ENCODE assay signal across 8 cellular contexts in the genomic region with DNA sequence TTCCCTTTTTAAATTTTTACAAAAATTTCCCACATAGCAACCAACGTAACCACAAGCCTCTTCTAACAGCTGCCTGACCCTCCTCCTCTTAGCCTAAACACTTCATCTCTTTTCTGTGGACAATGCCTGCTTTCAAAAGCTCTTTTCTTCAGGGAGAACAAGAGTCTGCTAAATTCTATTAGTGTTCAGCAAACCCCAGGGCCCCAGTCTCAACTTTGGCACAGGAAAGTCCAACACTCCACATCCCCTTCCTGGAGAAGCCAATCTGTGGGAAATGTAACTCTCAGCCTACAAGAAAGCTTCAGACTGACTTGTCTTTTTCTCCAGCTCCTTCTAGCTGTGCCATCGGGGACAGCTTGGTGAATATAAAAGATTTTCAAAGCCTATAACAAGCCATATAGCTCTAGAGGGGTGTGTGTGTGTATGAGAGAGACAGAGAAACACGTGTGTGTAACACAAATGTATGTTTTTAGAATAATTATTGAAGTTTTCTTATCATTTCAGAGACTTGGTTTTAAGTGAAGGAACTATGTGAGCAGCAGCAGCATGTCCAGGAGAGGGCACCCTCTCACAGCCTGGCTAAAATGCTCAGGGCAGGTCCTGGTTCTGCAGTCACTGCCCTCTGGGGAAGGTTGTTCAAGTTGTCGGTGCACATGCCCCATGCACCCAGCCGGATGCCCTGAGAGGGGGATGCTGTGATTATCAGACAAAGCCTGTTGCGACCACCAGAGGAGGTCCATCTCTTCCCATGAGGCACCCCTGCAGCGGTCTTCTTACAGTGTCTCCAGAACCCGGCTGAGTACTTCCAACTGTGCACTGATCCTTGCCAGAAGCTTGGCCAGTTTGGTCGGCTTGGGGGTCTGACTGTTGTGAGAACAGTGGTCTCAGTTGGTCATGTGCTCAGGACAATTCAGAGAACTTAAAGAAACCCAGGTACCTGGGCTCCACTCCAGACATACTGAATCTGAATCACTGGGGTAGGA. TPM values are rescaled to one million over a fixed set of nuclear protein-coding genes. Genes with fewer than 3 reads are reported as not detected.
A peak's percentile ranks its signal among the peaks of the same experiment; 100 is the strongest.
DNase-seq lines count a peak whose midpoint lies in the region; ATAC-seq lines count a peak whose summit lies in the region.

No MANE protein-coding gene starts in this region.

- H3K27me3 ChIP-seq in trophoblast cell (ENCODE audit: insufficient read depth, low read length): no peaks in the 10 kb centered on the region

- H2AFZ ChIP-seq in trophoblast cell (ENCODE audit: insufficient read depth, low read length, poor library complexity): no peak overlapping the region

- no peak overlapping the region for H2BK120ac ChIP-seq in trophoblast cell (ENCODE audit: insufficient read depth, low read length, poor library complexity)

- no peak overlapping the region for H4K91ac ChIP-seq in trophoblast cell (ENCODE audit: low read depth, low read length)

- no peaks in the 10 kb centered on the region for H3K36me3 ChIP-seq in trophoblast cell (ENCODE audit: control insufficient read depth in 1 of 2, insufficient read depth in 2 of 2, low read length in 2 of 2)

- WGBS in trophoblast cell (ENCODE audit: extremely low coverage, insufficient coverage, insufficient read length): no CpG with 5 or more reads among the region's 9 CpGs

- peak; percentile 78 for ATAC-seq in HG02759 (IDR thresholded peaks at IDR 0.05; ENCODE audit: unreplicated experiment)

- no peaks in the 10 kb centered on the region for H3K9me3 ChIP-seq in trophoblast cell (ENCODE audit: insufficient read depth, low read depth, low read length)

- H3K4me1 ChIP-seq in trophoblast cell (ENCODE audit: control insufficient read depth in 1 of 2, insufficient read depth in 2 of 2, low read length in 2 of 2): no peaks in the 10 kb centered on the region

- H3K79me1 ChIP-seq in trophoblast cell (ENCODE audit: low read length): no peaks in the 10 kb centered on the region

- DNase-seq in SIG-M5 treated with dmso at 0.1 percent for 504 hours (lab: John Stamatoyannopoulos, UW; ENCODE audit: unreplicated experiment) (peak; percentile 48), SIG-M5 (lab: John Stamatoyannopoulos, UW) (no peak), NCI-H82 (lab: John Stamatoyannopoulos, UW) (peak; percentile 75), globus pallidus (ENCODE audit: low spot score) (peak; percentile 57), trophoblast cell (peak; percentile 69 to 75), NCI-H1105 (lab: John Stamatoyannopoulos, UW) (no peak)
- DNase-seq in activated T-helper 9 cell treated with anti-CD3 and anti-CD28 coated beads, Interleukin-2, amount 50 U/mL, for 16 hours (ENCODE audit: low read depth): peak; percentile 2

- H3K9ac ChIP-seq in trophoblast cell (ENCODE audit: low read length): no peak overlapping the region

- no peak overlapping the region for H3K4me2 ChIP-seq in trophoblast cell (ENCODE audit: low read length)

- no peaks in the 10 kb centered on the region for H3K79me2 ChIP-seq in trophoblast cell (ENCODE audit: control insufficient read depth, insufficient read depth, low read length, poor library complexity)

- no peak overlapping the region for H4K8ac ChIP-seq in trophoblast cell (ENCODE audit: low read depth, low read length)

- H3K23ac ChIP-seq in trophoblast cell (ENCODE audit: low read length): no peak overlapping the region

- no peak overlapping the region for H3K14ac ChIP-seq in trophoblast cell (ENCODE audit: low read length)

- H2AK5ac ChIP-seq in trophoblast cell (ENCODE audit: low read length): no peak overlapping the region

- no peak overlapping the region for H3K4me3 ChIP-seq in trophoblast cell (ENCODE audit: low read depth, low read length)

- H3K4ac ChIP-seq in trophoblast cell (ENCODE audit: low read depth, low read length): no peak overlapping the region

- H2BK5ac ChIP-seq in trophoblast cell (ENCODE audit: low read depth, low read length, poor library complexity): no peak overlapping the region

- no peak overlapping the region for H3K18ac ChIP-seq in trophoblast cell (ENCODE audit: low read length)

- no peak overlapping the region for H4K12ac ChIP-seq in trophoblast cell (ENCODE audit: low read depth, low read length)

- H3K27ac ChIP-seq in trophoblast cell (ENCODE audit: low read depth, low read length): no peak overlapping the region

- no peak overlapping the region for H2BK12ac ChIP-seq in trophoblast cell (ENCODE audit: low read length)

RNA-seq across cellular contexts. Expression of gene CCDC70, which starts 34.4 kb away (rescaled TPM):
- 0.04 TPM in 1 of 2 replicates, not detected in the other for polyA plus RNA-seq in trophoblast cell (2013)

RNA-seq across cellular contexts. Expression of gene TMEM272, which starts 51.2 kb away (rescaled TPM):
- polyA plus RNA-seq in trophoblast cell (2013): 0.01 and 0.03 TPM in 2 replicates

Comparison
In these comparisons a context has a peak if more than half of its experiments do, and no peak if none do; other contexts are left out.
1. DNase-seq: peak in SIG-M5 treated with dmso at 0.1 percent for 504 hours (single experiment), NCI-H82 (single experiment), activated T-helper 9 cell treated with anti-CD3 and anti-CD28 coated beads, Interleukin-2, amount 50 U/mL, for 16 hours (single experiment), globus pallidus (single experiment) and trophoblast cell (2 of 2); none in SIG-M5 (single experiment) and NCI-H1105 (single experiment).